Comparison of ENCODE assay signal across 7 cellular contexts in genomic region chr5:157718529-157718928, GRCh38. TPM values are rescaled to one million over a fixed set of nuclear protein-coding genes. Genes with fewer than 3 reads are reported as not detected.
DNase-seq lines count a peak whose midpoint lies in the region; ATAC-seq and TF ChIP-seq lines count a peak whose summit lies in the region.

No MANE protein-coding gene starts in this region.

- no peaks in the 10 kb centered on the region for H3K27me3 ChIP-seq in adrenal gland
- no peaks in the 10 kb centered on the region for H3K27me3 ChIP-seq in left ventricle myocardium inferior (ENCODE audit: low read depth)

- ATAC-seq in GM19372 (IDR thresholded peaks at IDR 0.05; ENCODE audit: low read depth, unreplicated experiment) (peak; percentile 61), GM21367 (IDR thresholded peaks at IDR 0.05; ENCODE audit: unreplicated experiment) (no peak)

- intact Hi-C loops in adrenal gland (cut with DNase I), result loop anchor here in 1 of 2 donors (10.0 kb wide), 2 partner anchors 284 to 384 kb away; no protein-coding TSS in a partner anchor
- intact Hi-C loops in left ventricle myocardium inferior (cut with micrococcal nuclease), result loop anchor here (2.0 kb wide), 1 partner anchor 286 kb away; no protein-coding TSS in a partner anchor

- TF ChIP-seq CTCF in adrenal gland (IDR thresholded peaks at IDR 0.05) (peak; percentile 17 to 86 (median 75)), left ventricle myocardium inferior (IDR thresholded peaks at IDR 0.05; ENCODE audit: borderline replicate concordance) (peak; percentile 74)

- DNase-seq in DMS79 treated with DMSO at 0.1 percent for 48 hours (lab: John Stamatoyannopoulos, UW), result peak; percentile 34
- peak; percentile 42 for DNase-seq in MV-4-11 (lab: John Stamatoyannopoulos, UW)
- peak in 3 of 7 donors; percentile 17 to 35 (median 29) for DNase-seq in adrenal gland
- DNase-seq in left ventricle myocardium inferior, result no peak
- DNase-seq in retina, result peak; percentile 60

- no peak overlapping the region for H3K4me3 ChIP-seq in adrenal gland
- no peak overlapping the region for H3K4me3 ChIP-seq in left ventricle myocardium inferior

- H3K4me1 ChIP-seq in adrenal gland (replicated peaks in 1 of 2), result peaks cover 0 to 12% of the 10 kb centered on the region in 2 donors
- H3K4me1 ChIP-seq in left ventricle myocardium inferior, result peaks cover 8% of the 10 kb centered on the region

- H3K36me3 ChIP-seq in adrenal gland (replicated peaks in 1 of 2) (no peaks in the 10 kb centered on the region), left ventricle myocardium inferior (no peaks in the 10 kb centered on the region)

- H3K27ac ChIP-seq in adrenal gland, result no peak overlapping the region
- H3K27ac ChIP-seq in left ventricle myocardium inferior (replicated peaks), result peak overlapping the region; percentile 22

- H3K9me3 ChIP-seq in adrenal gland (replicated peaks in 1 of 3) (no peaks in the 10 kb centered on the region), left ventricle myocardium inferior (replicated peaks) (peaks cover 3% of the 10 kb centered on the region)

- no peak for TF ChIP-seq POLR2A in adrenal gland (IDR thresholded peaks at IDR 0.05)

- 2 to 3% (median 2%) methylated on average over 4 of the region's 4 CpGs for WGBS in adrenal gland, 4 donors

RNA-seq across cellular contexts. Expression of gene THG1L, which starts 12.7 kb away (rescaled TPM):
- 10 to 100 TPM in 6 of 8 donors, 1 to 10 TPM in 2; 8.7 to 23.9 (median 15.3) TPM for total RNA-seq in adrenal gland
- 10 to 100 TPM; 12.5 to 26.4 (median 21.1) TPM for polyA plus RNA-seq in adrenal gland
- total RNA-seq in left ventricle myocardium inferior, result 6.6 TPM

RNA-seq across cellular contexts. Expression of gene LSM11, which starts 25.0 kb away (rescaled TPM):
- total RNA-seq in adrenal gland (1 to 10 TPM; 2.2 to 6.7 (median 4.6) TPM), left ventricle myocardium inferior (1.3 TPM)
- 1 to 10 TPM; 1.0 to 3.0 (median 1.2) TPM for polyA plus RNA-seq in adrenal gland

RNA-seq across cellular contexts. Expression of gene C5orf52, which starts 47.2 kb away (rescaled TPM):
- not detected for total RNA-seq in adrenal gland
- not detected for polyA plus RNA-seq in adrenal gland
- total RNA-seq in left ventricle myocardium inferior, result not detected
